In genomic region chr15:20344601-20345400, GRCh38 we compare ENCODE assay signal across 18 cellular contexts.
DNase-seq lines count a peak whose midpoint lies in the region; FAIRE-seq and TF ChIP-seq lines count a peak whose summit lies in the region.
"Had no signal": no experiment of that assay in that cellular context is flagged by ENCODE, and none has a peak within 500 bp of the region (broad histone marks: within the 10 kb centered on the region; RNA-seq: fewer than 3 reads in every experiment).

No MANE protein-coding gene starts in this region.

- no peaks in the 10 kb centered on the region for H3K36me3 Mint-ChIP-seq in MCF 10A (ENCODE audit: insufficient read depth, unreplicated experiment)
- H3K36me3 Mint-ChIP-seq in T-helper 2 cell treated with Interferon-gamma antibody and Interleukin-4, amounts not matched to agents 5 μg/mL and 100 μg/mL, for 36 hours (ENCODE audit: low read depth) = no peaks in the 10 kb centered on the region

- no peak for TF ChIP-seq POLR2A in breast epithelium (IDR thresholded peaks at IDR 0.05)

- H3K27ac ChIP-seq in breast epithelium (no peak overlapping the region), kidney (ENCODE audit: low read depth in 2 of 2, low read length in 2 of 2) (no peak overlapping the region)
- H3K27ac ChIP-seq: colonic mucosa had no signal

- H3K27ac Mint-ChIP-seq in MCF 10A (ENCODE audit: low read depth, unreplicated experiment) = no peak overlapping the region
- H3K27ac Mint-ChIP-seq in T-helper 2 cell treated with Interferon-gamma antibody and Interleukin-4, amounts not matched to agents 5 μg/mL and 100 μg/mL, for 36 hours = no peak overlapping the region
- H3K27ac Mint-ChIP-seq: activated T-cell treated with anti-CD3 and anti-CD28 coated beads, Interleukin-2, amount 50 U/mL, for 72 hours; T-helper 1 cell treated with Interleukin-12 subunit alpha and Interleukin-12 subunit beta and Interleukin-4 antibody, amounts not matched to agents 30 μg/mL and 1 μg/mL, for 36 hours had no signal

- POLR2A ChIA-PET in MCF 10A (lab: Yijun Ruan, JAX) = no interaction called here

- H3K9me3 ChIP-seq in breast epithelium (peaks cover 43 to 79% of the 10 kb centered on the region in 2 donors), kidney (ENCODE audit: control insufficient read depth in 1 of 2, low read length in 2 of 2) (peaks cover 0 to 25% of the 10 kb centered on the region in 2 donors)
- H3K9me3 ChIP-seq: colonic mucosa had no signal

- CTCF ChIA-PET in MCF 10A (lab: Yijun Ruan, JAX) = interaction anchor here (1.4 to 1.5 kb wide), 2 partner anchors 10 to 11 kb away, joined by 3 to 6 read pairs; no protein-coding TSS in a partner anchor

- H3K9ac ChIP-seq in kidney (ENCODE audit: low read length in 2 of 2) = no peak overlapping the region

- BruUV-seq in MCF 10A (replicated peaks; lab: Mats Ljungman, UMichigan) = no TSS peak

- H3K4me1 ChIP-seq in breast epithelium = no peaks in the 10 kb centered on the region
- no peaks in the 10 kb centered on the region for H3K4me1 ChIP-seq in kidney (ENCODE audit: control insufficient read depth in 1 of 2, insufficient read depth in 1 of 2, low read depth in 1 of 2, low read length in 2 of 2)
- H3K4me1 ChIP-seq: colonic mucosa had no signal

- DNase-seq in breast epithelium (ENCODE audit: low spot score in 2 of 2) (peak; percentile 19 to 49), MCF 10A (ENCODE audit: unreplicated experiment) (no peak), RPMI7951 (ENCODE audit: low read depth) (peak; percentile 5), kidney (peak; percentile 70), ureter (ENCODE audit: low spot score) (peak; percentile 43), NCI-H2171 (lab: John Stamatoyannopoulos, UW) (no peak), NCI-H526 treated with DMSO at 0.1 percent for 48 hours (lab: John Stamatoyannopoulos, UW) (no peak)
- DNase-seq in T-helper 2 cell treated with Interferon-gamma antibody and Interleukin-4, amounts not matched to agents 5 μg/mL and 100 μg/mL, for 36 hours (ENCODE audit: low spot score) = no peak
- DNase-seq: activated CD4-positive, CD25-positive, alpha-beta regulatory T cell treated with anti-CD3 and anti-CD28 coated beads, Interleukin-2, amount 50 U/mL, for 72 hours; activated T-cell treated with anti-CD3 and anti-CD28 coated beads, Interleukin-2, amount 50 U/mL, for 72 hours; amniotic stem cell; colonic mucosa; erythroblast; NCI-H1694 treated with DMSO at 0.1 percent for 48 hours; NCI-H748 treated with DMSO at 0.1 percent for 48 hours; stimulated activated naive CD4-positive, alpha-beta T cell had no signal

- no peak overlapping the region for H3K4me3 Mint-ChIP-seq in MCF 10A (ENCODE audit: unreplicated experiment)
- no peak overlapping the region for H3K4me3 Mint-ChIP-seq in T-helper 2 cell treated with Interferon-gamma antibody and Interleukin-4, amounts not matched to agents 5 μg/mL and 100 μg/mL, for 36 hours
- H3K4me3 Mint-ChIP-seq: activated T-cell treated with anti-CD3 and anti-CD28 coated beads, Interleukin-2, amount 50 U/mL, for 72 hours; T-helper 1 cell treated with Interleukin-12 subunit alpha and Interleukin-12 subunit beta and Interleukin-4 antibody, amounts not matched to agents 30 μg/mL and 1 μg/mL, for 36 hours had no signal

- H3K4me3 ChIP-seq in breast epithelium (no peak overlapping the region), kidney (ENCODE audit: low read length in 2 of 2) (no peak overlapping the region)
- H3K4me3 ChIP-seq: colonic mucosa had no signal

- H3K27me3 Mint-ChIP-seq in MCF 10A (ENCODE audit: insufficient read depth, unreplicated experiment) = no peaks in the 10 kb centered on the region
- no peaks in the 10 kb centered on the region for H3K27me3 Mint-ChIP-seq in T-helper 2 cell treated with Interferon-gamma antibody and Interleukin-4, amounts not matched to agents 5 μg/mL and 100 μg/mL, for 36 hours (ENCODE audit: low read depth)

- intact Hi-C loops in breast epithelium (cut with DNase I; ENCODE audit: low total_unique reads) = loop anchor here (1.0 kb wide), 1 partner anchor 24 kb away; no protein-coding TSS in a partner anchor
- intact Hi-C loops in MCF 10A (cut with micrococcal nuclease) = no loop called here
- intact Hi-C loops in kidney (cut with DNase I) = no loop called here

- H3K27me3 ChIP-seq in breast epithelium = peaks cover 5 to 9% of the 10 kb centered on the region in 2 donors
- H3K27me3 ChIP-seq: colonic mucosa had no signal

- H3K36me3 ChIP-seq in breast epithelium (no peaks in the 10 kb centered on the region), kidney (ENCODE audit: control insufficient read depth in 1 of 2, insufficient read depth in 2 of 2, low read length in 2 of 2) (no peaks in the 10 kb centered on the region)
- H3K36me3 ChIP-seq: colonic mucosa had no signal

- H3K4me1 Mint-ChIP-seq in MCF 10A (ENCODE audit: insufficient read depth, unreplicated experiment) = no peaks in the 10 kb centered on the region
- H3K4me1 Mint-ChIP-seq in T-helper 2 cell treated with Interferon-gamma antibody and Interleukin-4, amounts not matched to agents 5 μg/mL and 100 μg/mL, for 36 hours (ENCODE audit: low read depth) = no peaks in the 10 kb centered on the region

- FAIRE-seq in kidney (lab: Jason Lieb, UNC) = no peak
- FAIRE-seq: RCC 7860 had no signal

- TF ChIP-seq CTCF in breast epithelium (IDR thresholded peaks at IDR 0.05) = no peak
- TF ChIP-seq CTCF in MCF 10A (IDR thresholded peaks at IDR 0.05; ENCODE audit: unreplicated experiment) = no peak
- no peak for TF ChIP-seq CTCF in kidney (IDR thresholded peaks at IDR 0.05; ENCODE audit: borderline replicate concordance, extremely low read depth, insufficient read depth)

- H3K9me3 Mint-ChIP-seq in MCF 10A (ENCODE audit: unreplicated experiment) = no peaks in the 10 kb centered on the region
- H3K9me3 Mint-ChIP-seq in T-helper 2 cell treated with Interferon-gamma antibody and Interleukin-4, amounts not matched to agents 5 μg/mL and 100 μg/mL, for 36 hours = no peaks in the 10 kb centered on the region
- H3K9me3 Mint-ChIP-seq: activated T-cell treated with anti-CD3 and anti-CD28 coated beads, Interleukin-2, amount 50 U/mL, for 72 hours; T-helper 1 cell treated with Interleukin-12 subunit alpha and Interleukin-12 subunit beta and Interleukin-4 antibody, amounts not matched to agents 30 μg/mL and 1 μg/mL, for 36 hours had no signal

Comparison
In these comparisons a context has a peak if more than half of its experiments do, and no peak if none do; other contexts are left out.
1. DNase-seq: peak in breast epithelium (2 of 2), RPMI7951 (single experiment), kidney (single experiment) and ureter (single experiment); none in MCF 10A (single experiment), T-helper 2 cell treated with Interferon-gamma antibody and Interleukin-4, amounts not matched to agents 5 μg/mL and 100 μg/mL, for 36 hours (single experiment), NCI-H2171 (single experiment) and NCI-H526 treated with DMSO at 0.1 percent for 48 hours (single experiment).